15 cellular contexts compared by ENCODE assay signal in genomic region chr12:7905071-7905470, GRCh38. TPM values are rescaled to one million over a fixed set of nuclear protein-coding genes. Genes with fewer than 3 reads are reported as not detected.
DNase-seq lines count a peak whose midpoint lies in the region; ATAC-seq, FAIRE-seq and TF ChIP-seq lines count a peak whose summit lies in the region.
"Had no signal": no experiment of that assay in that cellular context is flagged by ENCODE, and none has a peak within 500 bp of the region (broad histone marks: within the 10 kb centered on the region; RNA-seq: fewer than 3 reads in every experiment).

No MANE protein-coding gene starts in this region.

- H3K79me2 ChIP-seq in hepatocyte = no peaks in the 10 kb centered on the region
- H3K79me2 ChIP-seq: parathyroid adenoma had no signal

- DNase-seq in A549 (ENCODE audit: low read depth in 1 of 2, low spot score in 1 of 2) (no peak), RPMI8226 (peak; percentile 62), hepatocyte (ENCODE audit: low spot score) (no peak), hepatic stellate cell (ENCODE audit: low spot score) (no peak), mucosa of gallbladder (ENCODE audit: low spot score) (no peak)
- DNase-seq: activated CD4-positive, alpha-beta T cell treated with anti-CD3 and anti-CD28 coated beads, Interleukin-2, amount 10 ng/mL, durations not matched to agents 7 days and 5 days; body of pancreas; hippocampal formation; NK-92 treated with Interleukin-12 subunit alpha and Interleukin-12 subunit beta, amount 100 ng/mL, for 24 hours; stimulated activated CD4-positive, alpha-beta T cell treated with anti-CD3 and anti-CD28 coated beads, Interleukin-4, amount 100 ng/mL, for 4 hours had no signal

- TF ChIP-seq POLR2A in A549 (IDR thresholded peaks at IDR 0.05; ENCODE audit: low read length) = no peak

- TF ChIP-seq CTCF in A549 (IDR thresholded peaks at IDR 0.05) = no peak
- TF ChIP-seq CTCF in HEK293 (tag by site-specific recombination; IDR thresholded peaks at IDR 0.05) = no peak
- no peak for TF ChIP-seq CTCF in hepatocyte (IDR thresholded peaks at IDR 0.05; ENCODE audit: poor library complexity)

- no peak for TF ChIP-seq EP300 in A549 (IDR thresholded peaks at IDR 0.05)

- H3K9me2 ChIP-seq in hepatocyte (replicated peaks; ENCODE audit: insufficient read depth) = no peaks in the 10 kb centered on the region

- H3K36me3 ChIP-seq in HEK293 (ENCODE audit: control insufficient read depth in 2 of 2, insufficient read depth in 1 of 2, low read length in 2 of 2) (no peaks in the 10 kb centered on the region), hepatocyte (replicated peaks; ENCODE audit: insufficient read depth, low read depth) (no peaks in the 10 kb centered on the region)

- no peak for TF ChIP-seq RAD21 in A549 (conservative IDR thresholded peaks at IDR 0.05 in 1 of 2, IDR thresholded peaks at IDR 0.05 in 1 of 2)

- POLR2A ChIA-PET in A549 (lab: Yijun Ruan, JAX) = interaction anchor here (1.1 kb wide), 1 partner anchor 107 kb away, joined by 6 read pairs; no protein-coding TSS in a partner anchor
- POLR2A ChIA-PET in HEK293 (lab: Yijun Ruan, JAX) = interaction anchor here (0.5 kb wide), 1 partner anchor 194 kb away, joined by 3 read pairs; no protein-coding TSS in a partner anchor

- H3K27ac ChIP-seq in A549 (peak overlapping the region in 1 of 2 experiments; percentile 33; a peak in 2 of 6 replicates), HEK293 (ENCODE audit: extremely low read depth, low read depth, low read length) (no peak overlapping the region), hepatocyte (peak overlapping the region; percentile 0)
- H3K27ac ChIP-seq: body of pancreas, parathyroid adenoma had no signal

- H3K4me3 ChIP-seq in A549 (no peak overlapping the region), HEK293 (ENCODE audit: low read depth, low read length) (no peak overlapping the region), hepatocyte (no peak overlapping the region)
- H3K4me3 ChIP-seq: body of pancreas, lung had no signal

- no peaks in the 10 kb centered on the region for H4K20me1 ChIP-seq in hepatocyte (ENCODE audit: insufficient read depth, poor library complexity, severe bottlenecking)

- ATAC-seq in A549 (no peak), HG03469 (IDR thresholded peaks at IDR 0.05; ENCODE audit: unreplicated experiment) (no peak), GM21390 (IDR thresholded peaks at IDR 0.05; ENCODE audit: unreplicated experiment) (no peak)
- ATAC-seq: body of pancreas had no signal

- CTCF ChIA-PET in A549 (lab: Yijun Ruan, JAX) = interaction anchor here (1.4 to 7.4 kb wide), 6 partner anchors 10 to 46 kb away, joined by 3 to 37 read pairs (median 8); no protein-coding TSS in a partner anchor
- CTCF ChIA-PET in HEK293 (lab: Yijun Ruan, JAX) = interaction anchor here (1.2 to 2.7 kb wide), 2 partner anchors 29 to 107 kb away, joined by 5 to 8 read pairs; no protein-coding TSS in a partner anchor

- peak overlapping the region; percentile 49 for H3K4me2 ChIP-seq in A549
- peak overlapping the region; percentile 44 for H3K4me2 ChIP-seq in hepatocyte

- FAIRE-seq in A549 (lab: Jason Lieb, UNC) = no peak

- no peaks in the 10 kb centered on the region for H3K27me3 ChIP-seq in hepatocyte
- H3K27me3 ChIP-seq: body of pancreas had no signal

- 2% methylated on average over 1 of the region's 1 CpG for WGBS in A549 (ENCODE audit: missing lambda C conversion rate)
- 20% methylated on average over 1 of the region's 1 CpG for WGBS in hepatocyte (ENCODE audit: low lambda C conversion rate, missing lambda C conversion rate)

- H3K9me3 ChIP-seq in A549 (no peaks in the 10 kb centered on the region), HEK293 (ENCODE audit: control insufficient read depth, insufficient read depth, low read depth, low read length) (no peaks in the 10 kb centered on the region), hepatocyte (ENCODE audit: low read depth) (no peaks in the 10 kb centered on the region)
- H3K9me3 ChIP-seq: body of pancreas had no signal

- no peak overlapping the region for H2AFZ ChIP-seq in hepatocyte
- H2AFZ ChIP-seq: parathyroid adenoma had no signal

- H3K4me1 ChIP-seq in A549 = peaks cover 36% of the 10 kb centered on the region
- H3K4me1 ChIP-seq in HEK293 (ENCODE audit: control insufficient read depth, insufficient read depth, low read length) = peaks cover 12% of the 10 kb centered on the region
- H3K4me1 ChIP-seq in hepatocyte (ENCODE audit: insufficient read depth) = peaks cover 11% of the 10 kb centered on the region
- H3K4me1 ChIP-seq: parathyroid adenoma had no signal

TF ChIP-seq in A549, 52 proteins besides CTCF, POLR2A, EP300 and RAD21:
- TF ChIP-seq BCL3 (IDR thresholded peaks at IDR 0.05) (no peak), MAFK (IDR thresholded peaks at IDR 0.05; ENCODE audit: partially characterized antibody) (peak; percentile 41)
TF ChIP-seq in A549: peak in this region for 1.

TF ChIP-seq in HEK293, 187 proteins besides CTCF, POLR2A, EP300 and RAD21:
- TF ChIP-seq BCL6B (tag by site-specific recombination; IDR thresholded peaks at IDR 0.05) (0 out of 2 replicates have a peak, but pooled peaks have one; percentile 31), ZNF366 (tag by site-specific recombination; conservative IDR thresholded peaks at IDR 0.05) (peak; percentile 20; the same call in 1 of the 2 replicates), PRDM6 (tag by site-specific recombination; IDR thresholded peaks at IDR 0.05) (peak; percentile 67), ZNF707 (tag by site-specific recombination; IDR thresholded peaks at IDR 0.05) (no peak), ZNF394 (tag by site-specific recombination; IDR thresholded peaks at IDR 0.05; ENCODE audit: borderline replicate concordance) (peak; percentile 41; the same call in 1 of the 2 replicates)

RNA-seq across cellular contexts. Expression of gene SLC2A3, which starts 30.9 kb away (rescaled TPM):
- polyA plus RNA-seq in A549 (2011; rRNA removed) (52.4 and 56.4 TPM in 2 replicates), A549 (2017; fragmentation: RNase III; extraction: RNeasy Plus Mini Kit Qiagen cat#74134 plus additional on column Dnase treatment) (7.8 to 13.3 TPM (median 8.7 TPM) in 3 replicates), hepatocyte (65.3 and 111 TPM in 2 replicates)
- 8.3 and 11.1 TPM in 2 replicates for polyA plus RNA-seq in A549 (2012; cell fraction: cytosol; rRNA removed)
- polyA plus RNA-seq in A549 (2012; cell fraction: nucleus; rRNA removed) = 15.0 and 23.3 TPM in 2 replicates
- 72.9 and 109 TPM in 2 replicates for polyA minus RNA-seq in A549 (2011; rRNA and poly(A)+ RNA removed)
- total RNA-seq in hepatocyte (76.3 and 98.2 TPM in 2 replicates), mucosa of gallbladder (50.6 TPM)

RNA-seq across cellular contexts. Expression of gene SLC2A14, which starts 32.4 kb away (rescaled TPM):
- polyA plus RNA-seq in A549 (2011; rRNA removed) (0.68 and 0.91 TPM in 2 replicates), A549 (2017; fragmentation: RNase III; extraction: RNeasy Plus Mini Kit Qiagen cat#74134 plus additional on column Dnase treatment) (0.16 to 0.30 TPM (median 0.25 TPM) in 3 replicates), hepatocyte (6.6 and 10.3 TPM in 2 replicates)
- polyA plus RNA-seq in A549 (2012; cell fraction: cytosol; rRNA removed) = 0.03 and 0.05 TPM in 2 replicates
- 0.14 and 0.84 TPM in 2 replicates for polyA plus RNA-seq in A549 (2012; cell fraction: nucleus; rRNA removed)
- polyA minus RNA-seq in A549 (2011; rRNA and poly(A)+ RNA removed) = 0.17 and 0.92 TPM in 2 replicates
- total RNA-seq in hepatocyte (6.1 TPM in 2 replicates), mucosa of gallbladder (1.1 TPM)
